Comparison of ENCODE assay signal across 8 cellular contexts in genomic region chr9:22446950-22447606, GRCh38. TPM values are rescaled to one million over a fixed set of nuclear protein-coding genes. Genes with fewer than 3 reads are reported as not detected.
DNase-seq lines count a peak whose midpoint lies in the region; ATAC-seq and TF ChIP-seq lines count a peak whose summit lies in the region.

No MANE protein-coding gene starts in this region.

- no CpG with 5 or more reads among the region's 70 CpGs for WGBS in iPS DF 6.9 (ENCODE audit: insufficient coverage, insufficient read length)

- TF ChIP-seq CTCF in 22Rv1 (IDR thresholded peaks at IDR 0.05) (peak; percentile 69), astrocyte of the spinal cord (IDR thresholded peaks at IDR 0.05; ENCODE audit: low read depth, low read length) (peak; percentile 27)

- H3K4me1 ChIP-seq in iPS DF 6.9 (ENCODE audit: control insufficient read depth, insufficient read depth, low read length) = no peaks in the 10 kb centered on the region

- H3K27me3 ChIP-seq in iPS DF 6.9 (ENCODE audit: control insufficient read depth, insufficient read depth, low read length) = no peaks in the 10 kb centered on the region

- ATAC-seq in GM18511 (IDR thresholded peaks at IDR 0.05; ENCODE audit: unreplicated experiment) = peak; percentile 85
- peak; percentile 83 for ATAC-seq in HG03442 (IDR thresholded peaks at IDR 0.05; ENCODE audit: unreplicated experiment)

- H3K4me3 ChIP-seq in astrocyte of the spinal cord (ENCODE audit: low read depth, low read length) (peak overlapping the region; percentile 68), iPS DF 6.9 (ENCODE audit: low read length) (peak overlapping the region; percentile 76)

- DNase-seq in OCI-M1 (lab: John Stamatoyannopoulos, UW) (peak; percentile 68), astrocyte of the spinal cord (ENCODE audit: low read depth, low spot score) (peak; percentile 38), iPS DF 6.9 (ENCODE audit: low read depth, low spot score) (no peak), retina (peak; percentile 88), mesenteric fat pad (ENCODE audit: low spot score) (no peak)

- in situ Hi-C loops in astrocyte of the spinal cord (cut with HindIII; ENCODE audit: low sequenced_read_pairs) = no loop called here

- H3K36me3 ChIP-seq in iPS DF 6.9 (ENCODE audit: control insufficient read depth, insufficient read depth, low read length) = no peaks in the 10 kb centered on the region

- H3K9me3 ChIP-seq in iPS DF 6.9 (ENCODE audit: control insufficient read depth, insufficient read depth, low read length) = no peaks in the 10 kb centered on the region

- peak overlapping the region; percentile 73 for H3K27ac ChIP-seq in 22Rv1
- H3K27ac ChIP-seq in iPS DF 6.9 (ENCODE audit: low read length) = no peak overlapping the region

RNA-seq across cellular contexts. Expression of gene DMRTA1, which starts 0.5 kb away (rescaled TPM):
- 0.35 TPM for total RNA-seq in mesenteric fat pad

Comparison
In these comparisons a context has a peak if more than half of its experiments do, and no peak if none do; other contexts are left out.
1. DNase-seq: peak in OCI-M1 (single experiment), astrocyte of the spinal cord (single experiment) and retina (single experiment); none in iPS DF 6.9 (single experiment) and mesenteric fat pad (single experiment).